ENCODE assay signal across 9 cellular contexts in genomic region chr4:2832309-2832980, GRCh38. TPM values are rescaled to one million over a fixed set of nuclear protein-coding genes. Genes with fewer than 3 reads are reported as not detected.
DNase-seq lines count a peak whose midpoint lies in the region; ATAC-seq and TF ChIP-seq lines count a peak whose summit lies in the region.
"Had no signal": no experiment of that assay in that cellular context is flagged by ENCODE, and none has a peak within 500 bp of the region (broad histone marks: within the 10 kb centered on the region; RNA-seq: fewer than 3 reads in every experiment).

No MANE protein-coding gene starts in this region.

- TF ChIP-seq CTCF in right atrium auricular region (IDR thresholded peaks at IDR 0.05) (no peak), WERI-Rb-1 (IDR thresholded peaks at IDR 0.05; ENCODE audit: low read depth, low read length) (no peak)

- H3K36me3 ChIP-seq in right atrium auricular region (peaks cover 57% of the 10 kb centered on the region), WERI-Rb-1 (peaks cover 81% of the 10 kb centered on the region)

- no peaks in the 10 kb centered on the region for H3K27me3 ChIP-seq in right atrium auricular region
- H3K27me3 ChIP-seq in WERI-Rb-1 (ENCODE audit: insufficient read depth, low read depth, severe bottlenecking) = no peaks in the 10 kb centered on the region

- DNase-seq in left ventricle myocardium superior (peak; percentile 9), right atrium auricular region (ENCODE audit: low spot score) (no peak), WERI-Rb-1 (peak; percentile 4), ureter (ENCODE audit: low spot score) (peak; percentile 41), cerebellar cortex (ENCODE audit: low spot score) (no peak), dedifferentiated amniotic fluid mesenchymal stem cell (ENCODE audit: extremely low spot score) (no peak), GOT3 (lab: John Stamatoyannopoulos, UW) (no peak)
- DNase-seq: NCI-H510A treated with DMSO at 0.1 percent for 48 hours had no signal

- intact Hi-C loops in left ventricle myocardium superior (cut with micrococcal nuclease) = no loop called here

- peaks cover 0 to 12% of the 10 kb centered on the region in 2 donors for H3K4me1 ChIP-seq in right atrium auricular region

- H3K27ac ChIP-seq in right atrium auricular region (no peak overlapping the region), WERI-Rb-1 (no peak overlapping the region)

- ATAC-seq in left ventricle myocardium superior (no peak), HG02678 (IDR thresholded peaks at IDR 0.05; ENCODE audit: unreplicated experiment) (peak; percentile 67)

- H3K9me3 ChIP-seq in right atrium auricular region = no peaks in the 10 kb centered on the region
- H3K9me3 ChIP-seq in WERI-Rb-1 (ENCODE audit: severe bottlenecking) = no peaks in the 10 kb centered on the region

- no peak overlapping the region for H3K4me3 ChIP-seq in right atrium auricular region
- no peak overlapping the region for H3K4me3 ChIP-seq in WERI-Rb-1 (ENCODE audit: low read depth, low read length)

RNA-seq across cellular contexts. Expression of gene ADD1, which starts 11.2 kb away (rescaled TPM):
- 228 TPM for total RNA-seq in left ventricle myocardium superior
- 100 to 1,000 TPM; 171 to 196 TPM for total RNA-seq in right atrium auricular region
- total RNA-seq in ureter = 416 TPM

RNA-seq across cellular contexts. Expression of gene SH3BP2, which starts 39.6 kb away (rescaled TPM):
- total RNA-seq in left ventricle myocardium superior (25.6 TPM), right atrium auricular region (10 to 100 TPM; 20.1 to 25.2 TPM), ureter (109 TPM)

Comparison
In these comparisons a context has a peak if more than half of its experiments do, and no peak if none do; other contexts are left out.
1. DNase-seq: peak in left ventricle myocardium superior (single experiment), WERI-Rb-1 (single experiment) and ureter (single experiment); none in right atrium auricular region (single experiment), cerebellar cortex (single experiment), dedifferentiated amniotic fluid mesenchymal stem cell (single experiment) and GOT3 (single experiment).